21 cellular contexts compared by ENCODE assay signal in the genomic region with DNA sequence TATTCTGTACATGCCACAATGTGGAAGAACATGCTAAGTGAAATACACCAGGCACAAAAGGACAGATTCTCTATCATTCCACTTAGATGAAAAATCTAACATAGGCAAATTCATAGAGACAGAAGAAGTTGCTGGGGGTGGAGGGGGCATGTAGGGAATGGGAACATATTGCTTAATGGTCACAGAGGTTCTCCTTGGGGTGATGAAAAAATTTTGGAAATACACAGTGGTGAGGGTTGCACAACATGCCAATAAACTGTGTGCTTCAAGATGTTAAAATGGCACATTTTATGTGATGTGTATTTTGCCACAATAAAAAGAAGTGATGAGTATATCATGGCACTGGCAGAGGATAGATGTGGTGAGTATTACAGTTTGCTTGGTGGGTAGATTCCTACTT.
DNase-seq lines count a peak whose midpoint lies in the region; ATAC-seq and TF ChIP-seq lines count a peak whose summit lies in the region.
"Had no signal": no experiment of that assay in that cellular context is flagged by ENCODE, and none has a peak within 500 bp of the region (broad histone marks: within the 10 kb centered on the region; RNA-seq: fewer than 3 reads in every experiment).

No MANE protein-coding gene starts in this region.

- H3K36me3 ChIP-seq in mammary epithelial cell (ENCODE audit: insufficient read depth, low read length) (no peaks in the 10 kb centered on the region), Panc1 (ENCODE audit: control insufficient read depth, insufficient read depth, low read length) (no peaks in the 10 kb centered on the region), gastroesophageal sphincter (no peaks in the 10 kb centered on the region), vagina (no peaks in the 10 kb centered on the region)
- no peaks in the 10 kb centered on the region for H3K36me3 ChIP-seq in CD4-positive, alpha-beta memory T cell (ENCODE audit: insufficient read depth, low read length)
- H3K36me3 ChIP-seq: adrenal gland, tibial artery had no signal

- in situ Hi-C loops in mammary epithelial cell (cut with MboI; ENCODE audit: low sequenced_read_pairs in 2 of 2): loop anchor here in 1 of 2 donors (25.0 kb wide), 1 partner anchor 101 kb away; no protein-coding TSS in a partner anchor
- in situ Hi-C loops in Panc1 (cut with HindIII; ENCODE audit: low pct_unique_long_range_greater_than_20kb, low sequenced_read_pairs): no loop called here

- CTCF ChIA-PET in MCF 10A (lab: Yijun Ruan, JAX) (interaction anchor here (1.1 kb wide), 1 partner anchor 304 kb away, joined by 5 read pairs; no protein-coding TSS in a partner anchor), mammary epithelial cell (lab: Charles Lee; ENCODE audit: low non-redundant PET) (interaction anchor here (0.7 kb wide), 1 partner anchor 11 kb away, joined by 4 read pairs; no protein-coding TSS in a partner anchor), Panc1 (lab: Charles Lee) (no interaction called here)
- CTCF ChIA-PET in CD4-positive, alpha-beta memory T cell (lab: Charles Lee; ENCODE audit: partially characterized antibody): interaction anchor here (1.7 kb wide), 1 partner anchor 12 kb away, joined by 5 read pairs; no protein-coding TSS in a partner anchor

- H4K20me1 ChIP-seq in mammary epithelial cell (ENCODE audit: insufficient read depth, low read length): no peaks in the 10 kb centered on the region

- H3K27me3 Mint-ChIP-seq in MCF 10A (ENCODE audit: insufficient read depth, unreplicated experiment): no peaks in the 10 kb centered on the region
- no peaks in the 10 kb centered on the region for H3K27me3 Mint-ChIP-seq in CD4-positive, alpha-beta memory T cell

- H3K27ac Mint-ChIP-seq in MCF 10A (ENCODE audit: low read depth, unreplicated experiment): peak overlapping the region; percentile 10
- H3K27ac Mint-ChIP-seq in CD4-positive, alpha-beta memory T cell: peak overlapping the region in 1 of 7 donors; percentile 35
- H3K27ac Mint-ChIP-seq: H9; stimulated activated effector memory CD8-positive, alpha-beta T cell treated with anti-CD3 and anti-CD28 coated beads, Interleukin-12 subunit alpha, Interleukin-12 subunit beta, amount 100 ng/mL, for 72 hours had no signal

- peaks cover 45% of the 10 kb centered on the region for H3K4me1 Mint-ChIP-seq in MCF 10A (ENCODE audit: insufficient read depth, unreplicated experiment)
- peaks cover 9 to 30% (median 15%) of the 10 kb centered on the region in 4 donors for H3K4me1 Mint-ChIP-seq in CD4-positive, alpha-beta memory T cell

- no peaks in the 10 kb centered on the region for H3K9me3 Mint-ChIP-seq in MCF 10A (ENCODE audit: unreplicated experiment)
- no peaks in the 10 kb centered on the region for H3K9me3 Mint-ChIP-seq in CD4-positive, alpha-beta memory T cell
- H3K9me3 Mint-ChIP-seq: stimulated activated effector memory CD8-positive, alpha-beta T cell treated with anti-CD3 and anti-CD28 coated beads, Interleukin-12 subunit alpha, Interleukin-12 subunit beta, amount 100 ng/mL, for 72 hours had no signal

- no peak overlapping the region for H3K4me2 ChIP-seq in mammary epithelial cell (ENCODE audit: insufficient read depth, low read depth, low read length)

- ATAC-seq in Panc1 (no peak), gastroesophageal sphincter (peak; percentile 29), HG02870 (IDR thresholded peaks at IDR 0.05; ENCODE audit: unreplicated experiment) (no peak)
- ATAC-seq: left lobe of liver; stimulated activated effector memory CD8-positive, alpha-beta T cell treated with anti-CD3 and anti-CD28 coated beads, Interleukin-12 subunit alpha, Interleukin-12 subunit beta, amount 100 ng/mL, for 72 hours had no signal

- no peak overlapping the region for H3K4me3 Mint-ChIP-seq in MCF 10A (ENCODE audit: unreplicated experiment)
- no peak overlapping the region for H3K4me3 Mint-ChIP-seq in CD4-positive, alpha-beta memory T cell
- H3K4me3 Mint-ChIP-seq: H9; stimulated activated effector memory CD8-positive, alpha-beta T cell treated with anti-CD3 and anti-CD28 coated beads, Interleukin-12 subunit alpha, Interleukin-12 subunit beta, amount 100 ng/mL, for 72 hours had no signal

- H3K36me3 Mint-ChIP-seq in MCF 10A (ENCODE audit: insufficient read depth, unreplicated experiment): no peaks in the 10 kb centered on the region
- H3K36me3 Mint-ChIP-seq in CD4-positive, alpha-beta memory T cell: peaks cover 10 to 17% of the 10 kb centered on the region in 2 donors
- H3K36me3 Mint-ChIP-seq: stimulated activated effector memory CD8-positive, alpha-beta T cell treated with anti-CD3 and anti-CD28 coated beads, Interleukin-12 subunit alpha, Interleukin-12 subunit beta, amount 100 ng/mL, for 72 hours had no signal

- H3K9me3 ChIP-seq in mammary epithelial cell (replicated peaks; ENCODE audit: insufficient read depth, low read length) (no peaks in the 10 kb centered on the region), Panc1 (ENCODE audit: control insufficient read depth, insufficient read depth, low read depth, low read length) (peaks cover 3% of the 10 kb centered on the region; the same call in 1 of the 2 replicates), gastroesophageal sphincter (no peaks in the 10 kb centered on the region), vagina (no peaks in the 10 kb centered on the region)
- no peaks in the 10 kb centered on the region for H3K9me3 ChIP-seq in CD4-positive, alpha-beta memory T cell (ENCODE audit: control insufficient read depth in 1 of 2, low read length in 2 of 2)
- H3K9me3 ChIP-seq: adrenal gland, MG63, tibial artery had no signal

- DNase-seq in MCF 10A (ENCODE audit: unreplicated experiment): peak; percentile 60
- no peak for DNase-seq in mammary epithelial cell
- DNase-seq in Panc1 (ENCODE audit: low read depth, low spot score): no peak
- DNase-seq in vagina (ENCODE audit: extremely low spot score in 2 of 2): no peak
- no peak for DNase-seq in GOT3 (lab: John Stamatoyannopoulos, UW)
- no peak for DNase-seq in CD4-positive, alpha-beta memory T cell
- DNase-seq: activated CD4-positive, alpha-beta T cell treated with anti-CD3 and anti-CD28 coated beads for 4 hours; activated effector memory CD4-positive, alpha-beta T cell treated with Interleukin-2 at 50 U/mL for 16 hours; adrenal gland; H9; MG63; NCI-H1930; nucleus accumbens; retina; RPMI8226 had no signal

- no peak overlapping the region for H3K4me3 ChIP-seq in mammary epithelial cell (replicated peaks in 1 of 3; ENCODE audit: insufficient read depth in 1 of 3, low read depth in 2 of 3, low read length in 3 of 3)
- H3K4me3 ChIP-seq in Panc1 (ENCODE audit: low read depth in 2 of 2, low read length in 2 of 2): no peak overlapping the region
- no peak overlapping the region for H3K4me3 ChIP-seq in gastroesophageal sphincter
- no peak overlapping the region for H3K4me3 ChIP-seq in vagina
- H3K4me3 ChIP-seq in CD4-positive, alpha-beta memory T cell (ENCODE audit: low read length in 2 of 2): no peak overlapping the region
- H3K4me3 ChIP-seq: adrenal gland, MG63, tibial artery had no signal

- no peak for TF ChIP-seq EP300 in gastroesophageal sphincter (IDR thresholded peaks at IDR 0.05)

- intact Hi-C loops in MCF 10A (cut with micrococcal nuclease): no loop called here
- intact Hi-C loops in mammary epithelial cell (cut with micrococcal nuclease): loop anchor here (5.0 kb wide), 1 partner anchor 51 kb away; no protein-coding TSS in a partner anchor
- intact Hi-C loops in Panc1 (cut with micrococcal nuclease; ENCODE audit: unreplicated experiment): no loop called here
- intact Hi-C loops in vagina (cut with DNase I): no loop called here
- intact Hi-C loops in CD4-positive, alpha-beta memory T cell (cut with micrococcal nuclease): no loop called here

- H3K4me1 ChIP-seq in mammary epithelial cell (ENCODE audit: insufficient read depth, low read length) (peaks cover 52% of the 10 kb centered on the region), Panc1 (ENCODE audit: control insufficient read depth, insufficient read depth, low read length) (peaks cover 27% of the 10 kb centered on the region), gastroesophageal sphincter (peaks cover 0 to 28% (median 17%) of the 10 kb centered on the region in 3 donors), vagina (peaks cover 61% of the 10 kb centered on the region)
- H3K4me1 ChIP-seq in CD4-positive, alpha-beta memory T cell (ENCODE audit: insufficient read depth, low read length): peaks cover 15% of the 10 kb centered on the region

- no peaks in the 10 kb centered on the region for H3K79me2 ChIP-seq in mammary epithelial cell (ENCODE audit: insufficient read depth, low read length)

- TF ChIP-seq CTCF in MCF 10A (IDR thresholded peaks at IDR 0.05; ENCODE audit: unreplicated experiment): no peak
- no peak for TF ChIP-seq CTCF in mammary epithelial cell (conservative IDR thresholded peaks at IDR 0.05 in 1 of 2, IDR thresholded peaks at IDR 0.05 in 1 of 2; ENCODE audit: extremely low read depth in 1 of 2, insufficient read depth in 1 of 2, low read depth in 1 of 2, low read length in 2 of 2)
- TF ChIP-seq CTCF in Panc1 (IDR thresholded peaks at IDR 0.05): no peak
- no peak for TF ChIP-seq CTCF in gastroesophageal sphincter (IDR thresholded peaks at IDR 0.05)
- no peak for TF ChIP-seq CTCF in vagina (IDR thresholded peaks at IDR 0.05)

- no peak for TF ChIP-seq POLR2A in gastroesophageal sphincter (IDR thresholded peaks at IDR 0.05)
- TF ChIP-seq POLR2A in vagina (IDR thresholded peaks at IDR 0.05): no peak

- no peaks in the 10 kb centered on the region for H3K27me3 ChIP-seq in mammary epithelial cell (ENCODE audit: insufficient read depth, low read length)
- H3K27me3 ChIP-seq in Panc1 (ENCODE audit: control insufficient read depth, insufficient read depth, low read length): no peaks in the 10 kb centered on the region
- H3K27me3 ChIP-seq in gastroesophageal sphincter: no peaks in the 10 kb centered on the region
- H3K27me3 ChIP-seq in vagina: no peaks in the 10 kb centered on the region
- H3K27me3 ChIP-seq in CD4-positive, alpha-beta memory T cell (ENCODE audit: insufficient read depth, low read length): no peaks in the 10 kb centered on the region
- H3K27me3 ChIP-seq: adrenal gland, MG63, tibial artery had no signal

- POLR2A ChIA-PET in MCF 10A (lab: Yijun Ruan, JAX): interaction anchor here (0.7 kb wide), 1 partner anchor 105 kb away, joined by 3 read pairs; no protein-coding TSS in a partner anchor
- POLR2A ChIA-PET in Panc1 (lab: Charles Lee): no interaction called here
- POLR2A ChIA-PET in CD4-positive, alpha-beta memory T cell (lab: Charles Lee; ENCODE audit: partially characterized antibody): no interaction called here

- dilution Hi-C loops in mammary epithelial cell (cut with HindIII; ENCODE audit: low sequenced_read_pairs): no loop called here

- BruUV-seq in MCF 10A (replicated peaks; lab: Mats Ljungman, UMichigan): no TSS peak
- no TSS peak for BruUV-seq in mammary epithelial cell (replicated peaks; lab: Mats Ljungman, UMichigan)
- BruUV-seq in Panc1 (replicated peaks; lab: Mats Ljungman, UMichigan): no TSS peak

- no peak overlapping the region for H2AFZ ChIP-seq in mammary epithelial cell (ENCODE audit: low read depth, low read length)

- H3K27ac ChIP-seq in mammary epithelial cell (ENCODE audit: insufficient read depth, low read depth, low read length): no peak overlapping the region
- H3K27ac ChIP-seq in Panc1 (ENCODE audit: low read length): peak overlapping the region; percentile 26; the same call in 1 of the 2 replicates
- no peak overlapping the region for H3K27ac ChIP-seq in gastroesophageal sphincter
- peak overlapping the region; percentile 84 for H3K27ac ChIP-seq in vagina
- no peak overlapping the region for H3K27ac ChIP-seq in CD4-positive, alpha-beta memory T cell (ENCODE audit: low read depth, low read length)
- H3K27ac ChIP-seq: C4-2B, tibial artery had no signal

- H3K9ac ChIP-seq in mammary epithelial cell (ENCODE audit: insufficient read depth, low read length): no peak overlapping the region

Comparison
In these comparisons a context has a peak if more than half of its experiments do, and no peak if none do; other contexts are left out.
1. H3K27ac ChIP-seq: peak in Panc1 (single experiment) and vagina (single experiment); none in mammary epithelial cell (single experiment), gastroesophageal sphincter (0 of 4) and CD4-positive, alpha-beta memory T cell (single experiment).